1 cellular context compared by ENCODE assay signal in the genomic region with DNA sequence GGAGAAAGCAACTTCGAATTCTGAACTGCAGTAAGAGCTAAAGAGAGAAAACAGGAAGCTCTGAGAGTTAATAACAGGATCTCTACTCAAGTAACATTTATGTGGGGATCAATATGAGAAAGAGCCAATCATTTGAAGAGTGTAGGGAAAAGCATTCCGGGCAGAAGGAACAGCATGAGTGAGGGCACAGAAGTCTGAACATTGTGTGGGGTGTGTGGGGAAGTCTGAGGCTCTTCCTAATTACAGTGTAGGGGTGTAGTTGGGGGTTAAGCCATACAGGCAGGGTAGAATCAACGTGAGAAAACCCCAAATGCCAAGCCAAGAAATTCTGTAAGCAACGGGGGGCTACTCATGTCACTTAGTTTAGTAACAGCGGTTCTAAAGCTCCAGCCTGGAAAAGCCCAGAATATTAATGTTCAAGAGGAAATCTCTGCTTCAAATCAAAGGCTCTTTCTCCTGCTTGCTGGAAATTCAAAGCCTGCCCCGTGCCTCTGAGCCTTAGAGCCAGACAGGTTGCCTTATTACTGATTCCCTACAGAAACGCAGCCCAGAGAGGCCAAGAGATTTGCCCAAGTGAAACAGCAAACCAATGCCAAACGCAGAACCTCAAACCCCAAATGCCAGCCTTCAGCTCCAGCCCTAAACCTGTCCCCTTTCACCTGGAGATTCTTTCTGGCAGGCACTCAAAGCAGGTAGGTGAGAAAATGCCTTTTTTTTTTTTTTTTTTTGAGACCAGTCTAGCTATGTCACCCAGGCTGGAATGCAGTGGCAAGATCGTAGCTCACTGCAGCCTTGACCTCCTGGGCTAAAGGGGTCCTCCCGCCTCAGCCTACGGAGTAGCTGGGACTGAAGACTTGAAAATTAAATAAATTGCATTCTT.
TF ChIP-seq lines count a peak whose summit lies in the region.

No MANE protein-coding gene starts in this region.

TF ChIP-seq in GM23338, 12 proteins besides CTCF, POLR2A, EP300 and RAD21 (continued from another document):
- no peak for TF ChIP-seq NANOG (IDR thresholded peaks at IDR 0.05; ENCODE audit: borderline replicate concordance)
- TF ChIP-seq ETS1 (IDR thresholded peaks at IDR 0.05) = no peak
- no peak for TF ChIP-seq EZH2phosphoT487 (IDR thresholded peaks at IDR 0.05; ENCODE audit: unreplicated experiment)
- no peak for TF ChIP-seq EZH2 (IDR thresholded peaks at IDR 0.05; ENCODE audit: low read depth, unreplicated experiment)
- no peak for TF ChIP-seq ZNF114 (CRISPR knock-in tag; IDR thresholded peaks at IDR 0.05)
- TF ChIP-seq, protein P1, sequence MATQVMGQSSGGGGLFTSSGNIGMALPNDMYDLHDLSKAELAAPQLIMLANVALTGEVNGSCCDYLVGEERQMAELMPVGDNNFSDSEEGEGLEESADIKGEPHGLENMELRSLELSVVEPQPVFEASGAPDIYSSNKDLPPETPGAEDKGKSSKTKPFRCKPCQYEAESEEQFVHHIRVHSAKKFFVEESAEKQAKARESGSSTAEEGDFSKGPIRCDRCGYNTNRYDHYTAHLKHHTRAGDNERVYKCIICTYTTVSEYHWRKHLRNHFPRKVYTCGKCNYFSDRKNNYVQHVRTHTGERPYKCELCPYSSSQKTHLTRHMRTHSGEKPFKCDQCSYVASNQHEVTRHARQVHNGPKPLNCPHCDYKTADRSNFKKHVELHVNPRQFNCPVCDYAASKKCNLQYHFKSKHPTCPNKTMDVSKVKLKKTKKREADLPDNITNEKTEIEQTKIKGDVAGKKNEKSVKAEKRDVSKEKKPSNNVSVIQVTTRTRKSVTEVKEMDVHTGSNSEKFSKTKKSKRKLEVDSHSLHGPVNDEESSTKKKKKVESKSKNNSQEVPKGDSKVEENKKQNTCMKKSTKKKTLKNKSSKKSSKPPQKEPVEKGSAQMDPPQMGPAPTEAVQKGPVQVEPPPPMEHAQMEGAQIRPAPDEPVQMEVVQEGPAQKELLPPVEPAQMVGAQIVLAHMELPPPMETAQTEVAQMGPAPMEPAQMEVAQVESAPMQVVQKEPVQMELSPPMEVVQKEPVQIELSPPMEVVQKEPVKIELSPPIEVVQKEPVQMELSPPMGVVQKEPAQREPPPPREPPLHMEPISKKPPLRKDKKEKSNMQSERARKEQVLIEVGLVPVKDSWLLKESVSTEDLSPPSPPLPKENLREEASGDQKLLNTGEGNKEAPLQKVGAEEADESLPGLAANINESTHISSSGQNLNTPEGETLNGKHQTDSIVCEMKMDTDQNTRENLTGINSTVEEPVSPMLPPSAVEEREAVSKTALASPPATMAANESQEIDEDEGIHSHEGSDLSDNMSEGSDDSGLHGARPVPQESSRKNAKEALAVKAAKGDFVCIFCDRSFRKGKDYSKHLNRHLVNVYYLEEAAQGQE (IDR thresholded peaks at IDR 0.05; ENCODE audit: unreplicated experiment) = no peak
- no peak for TF ChIP-seq ZNF331 (CRISPR knock-in tag; IDR thresholded peaks at IDR 0.05; ENCODE audit: low read depth)
- no peak for TF ChIP-seq CREB1 (CRISPR knock-in tag; IDR thresholded peaks at IDR 0.05; ENCODE audit: low read depth)
TF ChIP-seq in GM23338: peak in this region for 0.
